Comparison of ENCODE assay signal across 8 cellular contexts in genomic region chr11:47552581-47553416, GRCh38. TPM values are rescaled to one million over a fixed set of nuclear protein-coding genes. Genes with fewer than 3 reads are reported as not detected.
DNase-seq lines count a peak whose midpoint lies in the region; ATAC-seq and TF ChIP-seq lines count a peak whose summit lies in the region.

TSS of gene CELF1 (minus strand) at chr11:47553132. CDS start at chr11:47499523, 53,609 bp downstream.

- peak; percentile 92 to 95 for DNase-seq in Caco-2
- peak; percentile 86 for DNase-seq in HT1080 (ENCODE audit: low read depth)
- DNase-seq in NK-92 treated with Interleukin-12 subunit alpha and Interleukin-12 subunit beta, amount 100 ng/mL, for 24 hours (lab: John Stamatoyannopoulos, UW): peak; percentile 84
- peak; percentile 84 to 87 (median 87) for DNase-seq in effector memory CD4-positive, alpha-beta T cell
- peak; percentile 89 to 90 for DNase-seq in memory B cell (ENCODE audit: low spot score in 2 of 2)
- DNase-seq in stimulated activated CD8-positive, alpha-beta memory T cell treated with anti-CD3 and anti-CD28 coated beads, Interleukin-12 subunit alpha, Interleukin-12 subunit beta, amount 100 ng/mL, for 24 hours (ENCODE audit: extremely low read depth): peak; percentile 79

- peaks cover 6% of the 10 kb centered on the region; the same call in 1 of the 2 replicates for H3K4me1 ChIP-seq in Caco-2
- H3K4me1 ChIP-seq in effector memory CD4-positive, alpha-beta T cell (ENCODE audit: control insufficient read depth, insufficient read depth, low read length, poor library complexity, severe bottlenecking): peaks cover 14% of the 10 kb centered on the region

- POLR2A ChIA-PET in Caco-2 (lab: Charles Lee): interaction anchor here (0.6 to 1.5 kb wide), 4 partner anchors 12 to 145 kb away, joined by 4 read pairs; no protein-coding TSS in a partner anchor
- POLR2A ChIA-PET in activated CD8-positive, alpha-beta memory T cell treated with anti-CD3 and anti-CD28 coated beads for 36 hours (lab: Charles Lee): interaction anchor here (0.6 to 2.4 kb wide), 7 partner anchors 12 to 127 kb away, joined by 3 to 15 read pairs (median 5); partner anchors contain the start of genes KBTBD4, NDUFS3 and PSMC3

- H3K4me1 Mint-ChIP-seq in Caco-2 (ENCODE audit: low read depth, unreplicated experiment): peaks cover 8% of the 10 kb centered on the region
- H3K4me1 Mint-ChIP-seq in memory B cell: peaks cover 23% of the 10 kb centered on the region

- H3K9me3 Mint-ChIP-seq in Caco-2 (ENCODE audit: unreplicated experiment): no peaks in the 10 kb centered on the region
- H3K9me3 Mint-ChIP-seq in memory B cell: no peaks in the 10 kb centered on the region

- H3K27ac Mint-ChIP-seq in Caco-2 (ENCODE audit: unreplicated experiment): peak within 1 kb of the TSS; percentile 93
- H3K27ac Mint-ChIP-seq in memory B cell: peak within 1 kb of the TSS; percentile 97

- intact Hi-C loops in Caco-2 (cut with micrococcal nuclease; ENCODE audit: unreplicated experiment): loop anchor here (1.0 to 10.0 kb wide), 4 partner anchors 13 to 68 kb away; partner anchors contain the start of genes NDUFS3 and PTPMT1

- peak; percentile 74 to 91 for TF ChIP-seq CTCF in Caco-2 (IDR thresholded peaks at IDR 0.05; ENCODE audit: insufficient read depth in 1 of 2, low read depth in 1 of 2, low read length in 1 of 2, severe bottlenecking in 1 of 2, unreplicated experiment in 1 of 2)

- H3K27me3 Mint-ChIP-seq in Caco-2 (ENCODE audit: insufficient read depth, unreplicated experiment) (no peaks in the 10 kb centered on the region), memory B cell (no peaks in the 10 kb centered on the region)

- H3K27me3 ChIP-seq in Caco-2 (replicated peaks; ENCODE audit: control insufficient read depth, insufficient read depth, low read length): no peaks in the 10 kb centered on the region
- no peaks in the 10 kb centered on the region for H3K27me3 ChIP-seq in effector memory CD4-positive, alpha-beta T cell (replicated peaks; ENCODE audit: control insufficient read depth, insufficient read depth, low read length, poor library complexity, severe bottlenecking)

- peak; percentile 95 for ATAC-seq in GM21360 (IDR thresholded peaks at IDR 0.05; ENCODE audit: unreplicated experiment)
- peak; percentile 92 for ATAC-seq in memory B cell (ENCODE audit: low read depth)

- H3K36me3 ChIP-seq in Caco-2 (ENCODE audit: control insufficient read depth, insufficient read depth, low read length): no peaks in the 10 kb centered on the region
- H3K36me3 ChIP-seq in effector memory CD4-positive, alpha-beta T cell (ENCODE audit: control insufficient read depth, insufficient read depth, low read length): no peaks in the 10 kb centered on the region

- peaks cover 38% of the 10 kb centered on the region for H3K36me3 Mint-ChIP-seq in Caco-2 (ENCODE audit: insufficient read depth, unreplicated experiment)
- peaks cover 3% of the 10 kb centered on the region for H3K36me3 Mint-ChIP-seq in memory B cell

- no TSS peak for BruUV-seq in Caco-2 (replicated peaks; lab: Mats Ljungman, UMichigan)

- H3K4me3 Mint-ChIP-seq in Caco-2 (ENCODE audit: unreplicated experiment) (peak within 1 kb of the TSS; percentile 94), memory B cell (peak within 1 kb of the TSS; percentile 99)

- H3K9me3 ChIP-seq in Caco-2: no peaks in the 10 kb centered on the region
- no peaks in the 10 kb centered on the region for H3K9me3 ChIP-seq in effector memory CD4-positive, alpha-beta T cell (ENCODE audit: control insufficient read depth, low read length)

- CTCF ChIA-PET in Caco-2 (lab: Charles Lee): interaction anchor here (0.6 to 1.3 kb wide), 15 partner anchors 9 to 1005 kb away, joined by 3 to 16 read pairs (median 4); partner anchors contain the start of genes KBTBD4, NDUFS3, PSMC3 and PTPMT1
- CTCF ChIA-PET in activated CD8-positive, alpha-beta memory T cell treated with anti-CD3 and anti-CD28 coated beads for 36 hours (lab: Charles Lee): interaction anchor here (0.6 to 2.3 kb wide), 22 partner anchors 12 to 900 kb away, joined by 3 to 12 read pairs (median 4); partner anchors contain the start of genes KBTBD4, NDUFS3, PSMC3 and PTPMT1

- H3K27ac ChIP-seq in effector memory CD4-positive, alpha-beta T cell (ENCODE audit: insufficient read depth, low read length, poor library complexity, severe bottlenecking): peak within 1 kb of the TSS; percentile 83

- peak within 1 kb of the TSS; percentile 96 for H3K4me3 ChIP-seq in Caco-2 (ENCODE audit: low read depth, low read length)
- H3K4me3 ChIP-seq in effector memory CD4-positive, alpha-beta T cell (ENCODE audit: insufficient read depth, low read depth, low read length, poor library complexity, severe bottlenecking): peak within 1 kb of the TSS; percentile 64

RNA-seq across cellular contexts. Expression of gene CELF1, which starts in this region (rescaled TPM):
- total RNA-seq in Caco-2 (2022): 146 and 152 TPM in 2 replicates
- total RNA-seq in HT1080 (2014; rRNA removed; shearing (Covaris generic)): 82.3 and 118 TPM in 2 replicates
- polyA plus RNA-seq in HT1080 (2015; cell fraction: cytosol; rRNA removed): 67.6 and 87.6 TPM in 2 replicates
- polyA plus RNA-seq in HT1080 (2015; cell fraction: nucleus; rRNA removed): 195 and 198 TPM in 2 replicates
- 100 to 1,000 TPM; 145 to 148 TPM for total RNA-seq in activated CD8-positive, alpha-beta memory T cell treated with anti-CD3 and anti-CD28 coated beads for 36 hours

Comparison
In these comparisons a context has a peak if more than half of its experiments do, and no peak if none do; other contexts are left out.
1. Peak in every context shown above with its lines: DNase-seq, ATAC-seq, H3K4me3 ChIP-seq and H3K27ac ChIP-seq.